Comparison of ENCODE assay signal across 18 cellular contexts in genomic region chr14:100608064-100608463, GRCh38. TPM values are rescaled to one million over a fixed set of nuclear protein-coding genes. Genes with fewer than 3 reads are reported as not detected.
A peak's percentile ranks its signal among the peaks of the same experiment; 100 is the strongest.
DNase-seq lines count a peak whose midpoint lies in the region; ATAC-seq, FAIRE-seq and TF ChIP-seq lines count a peak whose summit lies in the region.
"Had no signal": no experiment of that assay in that cellular context is flagged by ENCODE, and none has a peak within 500 bp of the region (broad histone marks: within the 10 kb centered on the region; RNA-seq: fewer than 3 reads in every experiment).

No MANE protein-coding gene starts in this region.

- H3K4me3 Mint-ChIP-seq in CD8-positive, alpha-beta T cell, result no peak overlapping the region
- H3K4me3 Mint-ChIP-seq: CD4-positive, alpha-beta memory T cell; HFFc6 had no signal

- no peak overlapping the region for H3K4me3 ChIP-seq in CD8-positive, alpha-beta T cell (ENCODE audit: low read depth, low read length)
- H3K4me3 ChIP-seq in H1 (ENCODE audit: extremely low read depth in 1 of 4, insufficient read depth in 2 of 4, low read depth in 3 of 4, low read length in 4 of 4), result no peak overlapping the region
- no peak overlapping the region for H3K4me3 ChIP-seq in osteoblast (ENCODE audit: insufficient read depth, low read length)

- H3K36me3 Mint-ChIP-seq in CD8-positive, alpha-beta T cell, result no peaks in the 10 kb centered on the region
- H3K36me3 Mint-ChIP-seq: CD4-positive, alpha-beta memory T cell had no signal

- H2BK20ac ChIP-seq in H1 (ENCODE audit: low read length), result no peak overlapping the region

- no peak overlapping the region for H2BK120ac ChIP-seq in H1 (replicated peaks; ENCODE audit: low read depth, low read length)

- H3K14ac ChIP-seq in H1 (ENCODE audit: insufficient read length), result no peak overlapping the region

- H3K79me1 ChIP-seq in H1 (ENCODE audit: low read depth, low read length), result no peaks in the 10 kb centered on the region

- H3K4me2 ChIP-seq in H1 (ENCODE audit: insufficient read depth in 1 of 2, low read depth in 2 of 2, low read length in 2 of 2), result no peak overlapping the region
- no peak overlapping the region for H3K4me2 ChIP-seq in osteoblast (ENCODE audit: insufficient read depth, low read length)

- no peak overlapping the region for H4K91ac ChIP-seq in H1 (replicated peaks; ENCODE audit: insufficient read length, low read length)

- no peak overlapping the region for H3K23ac ChIP-seq in H1 (ENCODE audit: insufficient read length)

- H4K20me1 ChIP-seq in H1 (replicated peaks in 1 of 2; ENCODE audit: control insufficient read depth in 1 of 2, insufficient read depth in 2 of 2, low read length in 2 of 2) (no peaks in the 10 kb centered on the region), osteoblast (ENCODE audit: insufficient read depth, low read length) (no peaks in the 10 kb centered on the region)

- no peak for FAIRE-seq in H1 (lab: Jason Lieb, UNC)
- FAIRE-seq: G401.6, GM12892 had no signal

- in situ Hi-C loops in GM13976 (cut with MboI; ENCODE audit: low sequenced_read_pairs, unreplicated experiment), result no loop called here

- H3K18ac ChIP-seq in H1 (ENCODE audit: extremely low read depth, low read length), result no peak overlapping the region

- no peaks in the 10 kb centered on the region for H3K36me3 ChIP-seq in CD8-positive, alpha-beta T cell (ENCODE audit: insufficient read depth, low read length)
- no peaks in the 10 kb centered on the region for H3K36me3 ChIP-seq in H1 (ENCODE audit: control insufficient read depth in 2 of 4, insufficient read depth in 4 of 4, low read length in 3 of 4)
- no peaks in the 10 kb centered on the region for H3K36me3 ChIP-seq in osteoblast (ENCODE audit: insufficient read depth, low read length)

- TF ChIP-seq POLR2A in H1 (IDR thresholded peaks at IDR 0.05; ENCODE audit: control extremely low read depth in 1 of 2, low read depth in 2 of 2, low read length in 2 of 2), result no peak

- no peak for TF ChIP-seq EP300 in H1 (IDR thresholded peaks at IDR 0.05; ENCODE audit: borderline replicate concordance in 1 of 2, low read depth in 2 of 2, low read length in 2 of 2)

- H2BK12ac ChIP-seq in H1 (ENCODE audit: low read depth, low read length), result no peak overlapping the region

- H3K79me2 ChIP-seq in H1 (ENCODE audit: control insufficient read depth in 1 of 2, insufficient read depth in 2 of 2, low read length in 2 of 2) (no peaks in the 10 kb centered on the region), osteoblast (ENCODE audit: insufficient read depth, low read length) (no peaks in the 10 kb centered on the region)

- TF ChIP-seq CTCF in CD8-positive, alpha-beta T cell (IDR thresholded peaks at IDR 0.05), result no peak
- no peak for TF ChIP-seq CTCF in GM13976 (IDR thresholded peaks at IDR 0.05; ENCODE audit: borderline replicate concordance, control extremely low read depth, extremely low read depth, insufficient read depth, missing control alignments)
- TF ChIP-seq CTCF in H1 (IDR thresholded peaks at IDR 0.05; ENCODE audit: control extremely low read depth in 1 of 3, insufficient read depth in 1 of 3, low read depth in 1 of 3, low read length in 3 of 3), result no peak
- TF ChIP-seq CTCF in osteoblast (IDR thresholded peaks at IDR 0.05; ENCODE audit: extremely low read depth, low read depth, low read length), result no peak

- H3K9ac ChIP-seq in H1 (replicated peaks in 1 of 4; ENCODE audit: extremely low read depth in 1 of 4, low read depth in 3 of 4, low read length in 3 of 4), result no peak overlapping the region

- H2AFZ ChIP-seq in H1 (ENCODE audit: low read length) (no peak overlapping the region), osteoblast (ENCODE audit: low read length) (no peak overlapping the region)

- H3K4ac ChIP-seq in H1 (replicated peaks; ENCODE audit: insufficient read length, low read depth, low read length), result no peak overlapping the region

- no peak overlapping the region for H3K27ac ChIP-seq in CD8-positive, alpha-beta T cell (ENCODE audit: low read depth, low read length)
- H3K27ac ChIP-seq in H1 (ENCODE audit: low read depth, low read length) (no peak overlapping the region), osteoblast (ENCODE audit: low read depth, low read length) (no peak overlapping the region)

- H2BK5ac ChIP-seq in H1 (ENCODE audit: low read depth, low read length), result no peak overlapping the region

- H3K27me3 ChIP-seq in CD8-positive, alpha-beta T cell (ENCODE audit: insufficient read depth, low read length), result no peaks in the 10 kb centered on the region
- H3K27me3 ChIP-seq in H1 (replicated peaks in 1 of 4; ENCODE audit: control insufficient read depth in 3 of 4, extremely low read depth in 1 of 4, insufficient read depth in 3 of 4, low read length in 3 of 4), result no peaks in the 10 kb centered on the region; a peak in 2 of 7 replicates
- peaks cover 12% of the 10 kb centered on the region for H3K27me3 ChIP-seq in osteoblast (ENCODE audit: insufficient read depth, low read length)

- H3K4me1 Mint-ChIP-seq in CD8-positive, alpha-beta T cell (ENCODE audit: low read depth), result no peaks in the 10 kb centered on the region

- POLR2A ChIA-PET in CD8-positive, alpha-beta T cell (lab: Charles Lee), result no interaction called here
- POLR2A ChIA-PET in H1 (lab: Charles Lee; ENCODE audit: partially characterized antibody) (no interaction called here), HEK293T (lab: Yijun Ruan, JAX) (no interaction called here)

- no peaks in the 10 kb centered on the region for H3K23me2 ChIP-seq in H1 (ENCODE audit: low read depth, low read length)

- H3K27ac Mint-ChIP-seq in CD8-positive, alpha-beta T cell, result peak overlapping the region; percentile 12
- H3K27ac Mint-ChIP-seq: CD4-positive, alpha-beta memory T cell; HFFc6 had no signal

- H3K4me1 ChIP-seq in CD8-positive, alpha-beta T cell (ENCODE audit: insufficient read depth, low read length), result no peaks in the 10 kb centered on the region
- no peaks in the 10 kb centered on the region; a peak in 1 of 7 replicates for H3K4me1 ChIP-seq in H1 (replicated peaks in 1 of 4; ENCODE audit: control insufficient read depth in 3 of 4, insufficient read depth in 4 of 4, low read length in 3 of 4)
- H3K4me1 ChIP-seq in osteoblast (ENCODE audit: insufficient read depth, low read length), result no peaks in the 10 kb centered on the region
- H3K4me1 ChIP-seq: Caco-2 had no signal

- H3K27me3 Mint-ChIP-seq in CD8-positive, alpha-beta T cell (ENCODE audit: low read depth), result peaks cover 9% of the 10 kb centered on the region

- intact Hi-C loops in CD8-positive, alpha-beta T cell (cut with DNase I, micrococcal nuclease), result no loop called here

- no peaks in the 10 kb centered on the region for H3K9me3 ChIP-seq in CD8-positive, alpha-beta T cell (ENCODE audit: low read length)
- H3K9me3 ChIP-seq in H1 (ENCODE audit: insufficient read depth in 2 of 2, low read depth in 1 of 2, low read length in 1 of 2) (no peaks in the 10 kb centered on the region), osteoblast (ENCODE audit: low read depth, low read length) (no peaks in the 10 kb centered on the region)
- H3K9me3 ChIP-seq: Caco-2 had no signal

- H2AK5ac ChIP-seq in H1 (ENCODE audit: low read depth, low read length), result no peak overlapping the region

- H2BK15ac ChIP-seq in H1 (ENCODE audit: low read length), result no peak overlapping the region

- ATAC-seq in CD8-positive, alpha-beta T cell, result no peak
- no peak for ATAC-seq in GM21360 (IDR thresholded peaks at IDR 0.05; ENCODE audit: unreplicated experiment)

- 85% methylated on average over 3 of the region's 3 CpGs; no CpG with 5 or more reads in 1 of the 2 experiments for WGBS in H1 (ENCODE audit: extremely low coverage in 1 of 2, insufficient coverage in 1 of 2, insufficient read length in 1 of 2, insufficient replicate concordance in 2 of 2, low coverage in 1 of 2, low lambda C conversion rate in 2 of 2, missing lambda C conversion rate in 1 of 2), 2 experiments

- CTCF ChIA-PET in CD8-positive, alpha-beta T cell (lab: Charles Lee), result no interaction called here
- CTCF ChIA-PET in H1 (lab: Charles Lee; ENCODE audit: partially characterized antibody) (no interaction called here), HEK293T (lab: Yijun Ruan, JAX) (no interaction called here)

- DNase-seq in CD8-positive, alpha-beta T cell, result no peak
- DNase-seq in GM13976 (ENCODE audit: low spot score), result peak; percentile 7
- no peak for DNase-seq in H1 (ENCODE audit: low read depth in 1 of 2, low spot score in 2 of 2)
- peak; percentile 37 for DNase-seq in osteoblast (ENCODE audit: insufficient read length, low spot score, missing footprints)
- DNase-seq in islet precursor cell, result no peak
- DNase-seq in NCI-H524 treated with DMSO at 0.1 percent for 48 hours (lab: John Stamatoyannopoulos, UW), result no peak
- DNase-seq in HEK293T (ENCODE audit: extremely low spot score), result no peak
- DNase-seq: C1 segment of cervical spinal cord; Caco-2; CD4-positive, alpha-beta memory T cell; DMS153; DND-41; GOT3; HCEC 1CT; HFFc6 had no signal

- TF ChIP-seq RAD21 in H1 (IDR thresholded peaks at IDR 0.05 in 1 of 2, conservative IDR thresholded peaks at IDR 0.05 in 1 of 2; ENCODE audit: low read depth in 2 of 2, low read length in 2 of 2), result no peak

- H3K56ac ChIP-seq in H1 (replicated peaks; ENCODE audit: insufficient read length, low read depth, low read length), result no peak overlapping the region

- H4K5ac ChIP-seq in H1 (ENCODE audit: insufficient read length, low read depth, low read length), result no peak overlapping the region

- H4K8ac ChIP-seq in H1 (ENCODE audit: extremely low read depth, insufficient read depth, low read length), result no peak overlapping the region

- H3K9me3 Mint-ChIP-seq in CD8-positive, alpha-beta T cell, result peaks cover 2% of the 10 kb centered on the region
- H3K9me3 Mint-ChIP-seq: HFFc6 had no signal

TF ChIP-seq in H1, 55 proteins besides CTCF, POLR2A, EP300 and RAD21 (continues in another document):
- TF ChIP-seq SRF (IDR thresholded peaks at IDR 0.05; ENCODE audit: low read depth, low read length), result no peak
- no peak for TF ChIP-seq SP1 (IDR thresholded peaks at IDR 0.05; ENCODE audit: low read depth, low read length)
- no peak for TF ChIP-seq TCF12 (IDR thresholded peaks at IDR 0.05; ENCODE audit: low read depth, low read length)

TF ChIP-seq in HEK293T, 16 proteins besides CTCF, POLR2A, EP300 and RAD21 (continues in another document):
- TF ChIP-seq HDGF (IDR thresholded peaks at IDR 0.05; ENCODE audit: borderline replicate concordance) (no peak), ELF4 (IDR thresholded peaks at IDR 0.05) (no peak), FOXK2 (IDR thresholded peaks at IDR 0.05) (no peak), ZNF384 (IDR thresholded peaks at IDR 0.05) (no peak)

RNA-seq across cellular contexts. Expression of gene BEGAIN, which starts 20.8 kb away (rescaled TPM):
- 1 to 10 TPM in 1 of 2 experiments, under 1 TPM in 1; 0.61 to 1.9 TPM for total RNA-seq in CD8-positive, alpha-beta T cell
- 2.1 and 3.0 TPM in 2 replicates for total RNA-seq in H1 (2021; fragmentation: NEBNext Ultra II Directional; extraction: Animal tissue kit (Norgen Biotek cat#: 25700))
- polyA plus RNA-seq in H1 (2011; rRNA removed), result 2.9 and 3.7 TPM in 2 replicates
- 2.7 TPM for polyA plus RNA-seq in H1 (2011; cell fraction: cytosol; rRNA removed)
- 5.0 TPM for polyA plus RNA-seq in H1 (2011; cell fraction: nucleus; rRNA removed)
- 2.0 to 3.5 TPM (median 2.7 TPM) in 4 replicates for polyA plus RNA-seq in H1 (2012, experiment 1 of 2)
- 1.5 TPM for polyA plus RNA-seq in H1 (2012, experiment 2 of 2)
- polyA plus RNA-seq in H1 (2013, experiment 1 of 2), result 1.6 TPM
- 1.8 TPM for polyA plus RNA-seq in H1 (2013, experiment 2 of 2)
- 1.0 and 1.7 TPM in 2 replicates for polyA minus RNA-seq in H1 (2011; rRNA and poly(A)+ RNA removed)
- polyA minus RNA-seq in H1 (2011; cell fraction: cytosol; rRNA and poly(A)+ RNA removed), result 1.4 TPM
- 1.9 TPM for polyA minus RNA-seq in H1 (2011; cell fraction: nucleus; rRNA and poly(A)+ RNA removed)
- total RNA-seq in osteoblast, result 1.1 TPM in 1 of 2 replicates, not detected in the other

Comparison
In these comparisons a context has a peak if more than half of its experiments do, and no peak if none do; other contexts are left out.
1. DNase-seq: peak in GM13976 (single experiment) and osteoblast (single experiment); none in CD8-positive, alpha-beta T cell (0 of 7), H1 (0 of 2), islet precursor cell (single experiment), NCI-H524 treated with DMSO at 0.1 percent for 48 hours (single experiment) and HEK293T (single experiment).